In the genomic region with DNA sequence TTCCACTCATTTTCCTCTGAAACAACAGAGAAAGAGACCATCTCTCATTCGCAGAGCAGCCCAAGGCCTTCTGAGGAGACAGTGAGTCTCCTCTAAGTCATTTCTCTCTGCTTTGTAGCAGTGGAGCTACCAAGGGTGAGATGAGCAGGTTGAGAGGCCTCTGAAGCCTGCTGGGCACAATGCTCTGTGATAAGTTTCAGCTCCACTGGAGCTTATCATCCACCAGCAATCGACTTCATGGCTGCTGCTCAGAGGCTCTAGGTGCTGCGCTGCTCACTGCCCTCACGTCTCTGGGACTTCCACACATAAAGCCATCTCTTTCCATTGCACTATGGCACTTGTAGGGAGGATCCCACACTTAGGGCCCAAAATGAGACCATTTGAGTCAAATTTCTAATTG, we compare ENCODE assay signal across 26 cellular contexts.
DNase-seq lines count a peak whose midpoint lies in the region; TF ChIP-seq lines count a peak whose summit lies in the region.
"Had no signal": no experiment of that assay in that cellular context is flagged by ENCODE, and none has a peak within 500 bp of the region (broad histone marks: within the 10 kb centered on the region; RNA-seq: fewer than 3 reads in every experiment).

No MANE protein-coding gene starts in this region.

- peaks cover 45% of the 10 kb centered on the region for H3K36me3 Mint-ChIP-seq in nephron progenitor cell (ENCODE audit: low read depth)
- no peaks in the 10 kb centered on the region for H3K36me3 Mint-ChIP-seq in activated naive CD4-positive, alpha-beta T cell treated with anti-CD3 and anti-CD28 coated beads, Interleukin-2, amount 10 ng/mL, durations not matched to agents 7 days and 5 days
- H3K36me3 Mint-ChIP-seq: IgD-negative memory B cell; stimulated activated effector memory CD8-positive, alpha-beta T cell treated with anti-CD3 and anti-CD28 coated beads, Interleukin-12 subunit alpha, Interleukin-12 subunit beta, amount 100 ng/mL, for 72 hours had no signal

- H3K27me3 Mint-ChIP-seq in nephron progenitor cell (ENCODE audit: low read depth, poor library complexity) = peaks cover 5% of the 10 kb centered on the region
- peaks cover 11% of the 10 kb centered on the region for H3K27me3 Mint-ChIP-seq in activated naive CD4-positive, alpha-beta T cell treated with anti-CD3 and anti-CD28 coated beads, Interleukin-2, amount 10 ng/mL, durations not matched to agents 7 days and 5 days

- DNase-seq in DMS53 (lab: John Stamatoyannopoulos, UW) = peak; percentile 11
- DNase-seq in DMS53 treated with DMSO at 0.1 percent for 48 hours (lab: John Stamatoyannopoulos, UW; ENCODE audit: unreplicated experiment) = no peak
- DNase-seq in glomerular visceral epithelial cell (ENCODE audit: extremely low spot score) = peak; percentile 18
- DNase-seq in nephron progenitor cell = no peak
- peak; percentile 50 to 58 for DNase-seq in thyroid gland
- no peak for DNase-seq in NCI-H2081 (lab: John Stamatoyannopoulos, UW)
- no peak for DNase-seq in EL
- no peak for DNase-seq in activated naive CD4-positive, alpha-beta T cell treated with anti-CD3 and anti-CD28 coated beads, Interleukin-2, amount 10 ng/mL, durations not matched to agents 7 days and 5 days
- DNase-seq: activated CD4-positive, alpha-beta T cell treated with anti-CD3 and anti-CD28 coated beads, Interleukin-2, amount 10 ng/mL, durations not matched to agents 24 days and 14 days; activated gamma-delta T cell treated with Interleukin-2 at 50 U/mL for 16 hours; C1 segment of cervical spinal cord; caudate nucleus; DMS79 treated with DMSO at 0.1 percent for 48 hours; effector memory CD8-positive, alpha-beta T cell; GF-D8; kidney glomerular epithelial cell; NCI-H1092; NCI-H1694; NCI-H446 treated with DMSO at 0.1 percent for 48 hours; stimulated activated CD4-positive, alpha-beta T cell treated with anti-CD3 and anti-CD28 coated beads, Interleukin-15, amount 100 ng/mL, for 24 hours; trophoblast cell; WERI-Rb-1 had no signal

- H3K27ac ChIP-seq in thyroid gland = peak overlapping the region; percentile 30 to 69 (median 66)
- H3K27ac ChIP-seq: 22Rv1, SJSA1, WERI-Rb-1 had no signal

- no peaks in the 10 kb centered on the region for H3K9me3 ChIP-seq in thyroid gland
- H3K9me3 ChIP-seq: SJSA1 had no signal

- H3K36me3 ChIP-seq in thyroid gland = no peaks in the 10 kb centered on the region
- H3K36me3 ChIP-seq: SJSA1, WERI-Rb-1 had no signal

- peaks cover 36% of the 10 kb centered on the region for H3K9me3 Mint-ChIP-seq in nephron progenitor cell
- H3K9me3 Mint-ChIP-seq in activated naive CD4-positive, alpha-beta T cell treated with anti-CD3 and anti-CD28 coated beads, Interleukin-2, amount 10 ng/mL, durations not matched to agents 7 days and 5 days = no peaks in the 10 kb centered on the region
- H3K9me3 Mint-ChIP-seq: activated CD4-positive, alpha-beta T cell treated with anti-CD3 and anti-CD28 coated beads, Interleukin-2, amount 10 ng/mL, durations not matched to agents 24 days and 14 days; effector memory CD8-positive, alpha-beta T cell; stimulated activated effector memory CD8-positive, alpha-beta T cell treated with anti-CD3 and anti-CD28 coated beads, Interleukin-12 subunit alpha, Interleukin-12 subunit beta, amount 100 ng/mL, for 72 hours had no signal

- no peak overlapping the region for H3K4me3 ChIP-seq in thyroid gland (replicated peaks in 1 of 3)
- H3K4me3 ChIP-seq: SJSA1 had no signal

- no peak for TF ChIP-seq CTCF in nephron progenitor cell (IDR thresholded peaks at IDR 0.05)
- no peak for TF ChIP-seq CTCF in thyroid gland (IDR thresholded peaks at IDR 0.05)

- no peaks in the 10 kb centered on the region for H3K27me3 ChIP-seq in thyroid gland
- H3K27me3 ChIP-seq: SJSA1 had no signal

- peak overlapping the region; percentile 86 for H3K4me3 Mint-ChIP-seq in nephron progenitor cell
- no peak overlapping the region for H3K4me3 Mint-ChIP-seq in activated naive CD4-positive, alpha-beta T cell treated with anti-CD3 and anti-CD28 coated beads, Interleukin-2, amount 10 ng/mL, durations not matched to agents 7 days and 5 days
- H3K4me3 Mint-ChIP-seq: activated CD4-positive, alpha-beta T cell treated with anti-CD3 and anti-CD28 coated beads, Interleukin-2, amount 10 ng/mL, durations not matched to agents 24 days and 14 days had no signal

- intact Hi-C loops in thyroid gland (cut with DNase I) = no loop called here

- CTCF ChIA-PET in activated naive CD4-positive, alpha-beta T cell treated with anti-CD3 and anti-CD28 coated beads, Interleukin-2, amount 10 ng/mL, durations not matched to agents 7 days and 5 days (lab: Charles Lee) = no interaction called here

- no peak for TF ChIP-seq POLR2A in thyroid gland (IDR thresholded peaks at IDR 0.05)

- WGBS in thyroid gland, 2 donors = 34 to 64% methylated on average over 4 of the region's 4 CpGs

- H3K4me1 ChIP-seq in thyroid gland = peaks cover 29 to 32% of the 10 kb centered on the region in 2 donors
- H3K4me1 ChIP-seq: SJSA1 had no signal

- H3K4me1 Mint-ChIP-seq in nephron progenitor cell = peaks cover 29% of the 10 kb centered on the region
- no peaks in the 10 kb centered on the region for H3K4me1 Mint-ChIP-seq in activated naive CD4-positive, alpha-beta T cell treated with anti-CD3 and anti-CD28 coated beads, Interleukin-2, amount 10 ng/mL, durations not matched to agents 7 days and 5 days
- H3K4me1 Mint-ChIP-seq: activated CD4-positive, alpha-beta T cell treated with anti-CD3 and anti-CD28 coated beads, Interleukin-2, amount 10 ng/mL, durations not matched to agents 24 days and 14 days; IgD-negative memory B cell; stimulated activated effector memory CD8-positive, alpha-beta T cell treated with anti-CD3 and anti-CD28 coated beads, Interleukin-12 subunit alpha, Interleukin-12 subunit beta, amount 100 ng/mL, for 72 hours had no signal

- H3K27ac Mint-ChIP-seq in nephron progenitor cell = no peak overlapping the region
- no peak overlapping the region for H3K27ac Mint-ChIP-seq in activated naive CD4-positive, alpha-beta T cell treated with anti-CD3 and anti-CD28 coated beads, Interleukin-2, amount 10 ng/mL, durations not matched to agents 7 days and 5 days
- H3K27ac Mint-ChIP-seq: activated CD4-positive, alpha-beta T cell treated with anti-CD3 and anti-CD28 coated beads, Interleukin-2, amount 10 ng/mL, durations not matched to agents 24 days and 14 days; effector memory CD8-positive, alpha-beta T cell; IgD-negative memory B cell; stimulated activated effector memory CD8-positive, alpha-beta T cell treated with anti-CD3 and anti-CD28 coated beads, Interleukin-12 subunit alpha, Interleukin-12 subunit beta, amount 100 ng/mL, for 72 hours had no signal

Comparison
In these comparisons a context has a peak if more than half of its experiments do, and no peak if none do; other contexts are left out.
1. DNase-seq: peak in DMS53 (single experiment), glomerular visceral epithelial cell (single experiment) and thyroid gland (2 of 2); none in DMS53 treated with DMSO at 0.1 percent for 48 hours (single experiment), nephron progenitor cell (single experiment), NCI-H2081 (0 of 2), EL (single experiment) and activated naive CD4-positive, alpha-beta T cell treated with anti-CD3 and anti-CD28 coated beads, Interleukin-2, amount 10 ng/mL, durations not matched to agents 7 days and 5 days (single experiment).